In the genomic region with DNA sequence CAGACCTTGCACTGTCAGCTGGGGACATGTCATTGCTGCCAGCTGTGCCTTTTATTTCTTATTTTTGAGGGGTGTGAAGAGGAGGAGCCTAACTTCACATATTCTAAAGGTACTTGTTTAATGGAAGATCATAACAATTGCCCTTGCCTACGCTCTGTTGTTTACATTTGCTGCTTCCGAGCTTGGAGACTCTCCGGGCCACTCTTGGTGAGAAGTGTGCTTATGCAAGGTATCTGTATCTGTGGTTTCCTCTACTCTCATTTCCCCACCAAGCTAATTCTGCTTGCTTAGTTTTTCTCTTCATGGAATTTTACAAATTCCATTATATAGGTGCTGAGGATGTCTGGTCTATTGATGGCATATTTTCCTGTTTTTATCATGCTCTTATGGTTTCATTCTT, we compare ENCODE assay signal across 29 cellular contexts.
A peak's percentile ranks its signal among the peaks of the same experiment; 100 is the strongest.
DNase-seq lines count a peak whose midpoint lies in the region; ATAC-seq and TF ChIP-seq lines count a peak whose summit lies in the region.
"Had no signal": no experiment of that assay in that cellular context is flagged by ENCODE, and none has a peak within 500 bp of the region (broad histone marks: within the 10 kb centered on the region; RNA-seq: fewer than 3 reads in every experiment).

No MANE protein-coding gene starts in this region.

- POLR2A ChIA-PET in CD8-positive, alpha-beta T cell (lab: Charles Lee), result no interaction called here

- no peaks in the 10 kb centered on the region for H3K4me1 ChIP-seq in CD8-positive, alpha-beta T cell (ENCODE audit: insufficient read depth, low read length)
- H3K4me1 ChIP-seq: adrenal gland, HAP-1, spleen, vagina had no signal

- peaks cover 58% of the 10 kb centered on the region for H3K36me3 Mint-ChIP-seq in CD8-positive, alpha-beta T cell
- H3K36me3 Mint-ChIP-seq in activated T-helper 17 cell treated with anti-CD3 and anti-CD28 coated beads, Interleukin-2, amount 50 U/mL, for 72 hours (ENCODE audit: low read depth), result peaks cover 38% of the 10 kb centered on the region
- H3K36me3 Mint-ChIP-seq: brain, naive B cell had no signal

- H3K36me3 ChIP-seq in CD8-positive, alpha-beta T cell (ENCODE audit: insufficient read depth, low read length), result peaks cover 11% of the 10 kb centered on the region
- H3K36me3 ChIP-seq: adrenal gland, HAP-1, thoracic aorta, vagina had no signal

- no peak overlapping the region for H3K4me3 Mint-ChIP-seq in CD8-positive, alpha-beta T cell
- no peak overlapping the region for H3K4me3 Mint-ChIP-seq in activated T-helper 17 cell treated with anti-CD3 and anti-CD28 coated beads, Interleukin-2, amount 50 U/mL, for 72 hours
- H3K4me3 Mint-ChIP-seq: activated CD4-positive, alpha-beta memory T cell treated with anti-CD3 and anti-CD28 coated beads for 36 hours; brain; naive B cell; stimulated activated naive CD8-positive, alpha-beta T cell treated with anti-CD3 and anti-CD28 coated beads, Interleukin-15, Interleukin-2, amounts not matched to agents 100 ng/mL and 50 ng/mL, for 24 hours had no signal

- no peak overlapping the region for H3K4me3 ChIP-seq in CD8-positive, alpha-beta T cell (ENCODE audit: low read depth, low read length)
- no peak overlapping the region for H3K4me3 ChIP-seq in choroid plexus epithelial cell (ENCODE audit: low read depth, low read length)
- H3K4me3 ChIP-seq: adrenal gland, HAP-1, spleen, thoracic aorta, vagina had no signal

- H3K9me3 Mint-ChIP-seq in CD8-positive, alpha-beta T cell, result no peaks in the 10 kb centered on the region
- peaks cover under 1% of the 10 kb centered on the region for H3K9me3 Mint-ChIP-seq in activated T-helper 17 cell treated with anti-CD3 and anti-CD28 coated beads, Interleukin-2, amount 50 U/mL, for 72 hours
- H3K9me3 Mint-ChIP-seq: activated CD4-positive, alpha-beta memory T cell treated with anti-CD3 and anti-CD28 coated beads for 36 hours had no signal

- intact Hi-C loops in CD8-positive, alpha-beta T cell (cut with DNase I, micrococcal nuclease), result no loop called here

- H3K27me3 Mint-ChIP-seq in CD8-positive, alpha-beta T cell (ENCODE audit: low read depth), result no peaks in the 10 kb centered on the region
- no peaks in the 10 kb centered on the region for H3K27me3 Mint-ChIP-seq in activated T-helper 17 cell treated with anti-CD3 and anti-CD28 coated beads, Interleukin-2, amount 50 U/mL, for 72 hours
- H3K27me3 Mint-ChIP-seq: activated CD4-positive, alpha-beta memory T cell treated with anti-CD3 and anti-CD28 coated beads for 36 hours; stimulated activated naive CD8-positive, alpha-beta T cell treated with anti-CD3 and anti-CD28 coated beads, Interleukin-15, Interleukin-2, amounts not matched to agents 100 ng/mL and 50 ng/mL, for 24 hours had no signal

- no peaks in the 10 kb centered on the region for H3K9me3 ChIP-seq in CD8-positive, alpha-beta T cell (ENCODE audit: low read length)
- H3K9me3 ChIP-seq: adrenal gland, HAP-1, SK-N-SH, thoracic aorta, vagina had no signal

- no peaks in the 10 kb centered on the region for H3K27me3 ChIP-seq in CD8-positive, alpha-beta T cell (ENCODE audit: insufficient read depth, low read length)
- H3K27me3 ChIP-seq: adrenal gland, spleen, vagina had no signal

- peaks cover 41% of the 10 kb centered on the region for H3K4me1 Mint-ChIP-seq in CD8-positive, alpha-beta T cell (ENCODE audit: low read depth)
- H3K4me1 Mint-ChIP-seq in activated T-helper 17 cell treated with anti-CD3 and anti-CD28 coated beads, Interleukin-2, amount 50 U/mL, for 72 hours, result peaks cover under 1% of the 10 kb centered on the region
- H3K4me1 Mint-ChIP-seq: brain, naive B cell had no signal

- no peak overlapping the region for H3K27ac ChIP-seq in CD8-positive, alpha-beta T cell (ENCODE audit: low read depth, low read length)
- H3K27ac ChIP-seq: adrenal gland, epithelial cell of prostate, spleen, thoracic aorta, vagina had no signal

- no peak for ATAC-seq in CD8-positive, alpha-beta T cell
- no peak for ATAC-seq in activated T-helper 17 cell treated with anti-CD3 and anti-CD28 coated beads, Interleukin-2, amount 50 U/mL, for 72 hours (replicated peaks)
- ATAC-seq in GM18858 (IDR thresholded peaks at IDR 0.05; ENCODE audit: unreplicated experiment), result no peak
- ATAC-seq: HepG2, left ventricle myocardium superior had no signal

- no peak for DNase-seq in CD8-positive, alpha-beta T cell
- DNase-seq in NCI-H510A treated with DMSO at 0.1 percent for 48 hours (lab: John Stamatoyannopoulos, UW), result peak; percentile 30
- DNase-seq in choroid plexus epithelial cell (ENCODE audit: low read depth), result peak; percentile 55
- DNase-seq in middle frontal gyrus (ENCODE audit: extremely low spot score, low spot score), result peak; percentile 1
- no peak for DNase-seq in GF-D8 (lab: John Stamatoyannopoulos, UW)
- DNase-seq: activated CD4-positive, alpha-beta memory T cell treated with anti-CD3 and anti-CD28 coated beads for 36 hours; activated CD8-positive, alpha-beta memory T cell treated with anti-CD3 and anti-CD28 coated beads, Interleukin-2, amount 50 U/mL, for 4 hours; activated naive CD4-positive, alpha-beta T cell treated with Interleukin-2 at 50 U/mL for 16 hours; adrenal gland; C1 segment of cervical spinal cord; COR-L47; effector CD8-positive, alpha-beta T cell; Karpas-422; left ventricle myocardium superior; naive B cell; NCI-H146; NCI-H446 treated with DMSO at 0.1 percent for 48 hours; SK-N-SH; spleen; stimulated activated CD4-positive, alpha-beta T cell treated with anti-CD3 and anti-CD28 coated beads, Interleukin-2, amount 100 ng/mL, for 24 hours had no signal

- TF ChIP-seq CTCF in CD8-positive, alpha-beta T cell (IDR thresholded peaks at IDR 0.05), result no peak
- TF ChIP-seq CTCF in choroid plexus epithelial cell (conservative IDR thresholded peaks at IDR 0.05; ENCODE audit: low read depth, low read length), result no peak

- H3K27ac Mint-ChIP-seq in CD8-positive, alpha-beta T cell, result peak overlapping the region; percentile 41
- H3K27ac Mint-ChIP-seq in activated T-helper 17 cell treated with anti-CD3 and anti-CD28 coated beads, Interleukin-2, amount 50 U/mL, for 72 hours, result no peak overlapping the region
- H3K27ac Mint-ChIP-seq: activated CD4-positive, alpha-beta memory T cell treated with anti-CD3 and anti-CD28 coated beads for 36 hours; brain; stimulated activated naive CD8-positive, alpha-beta T cell treated with anti-CD3 and anti-CD28 coated beads, Interleukin-15, Interleukin-2, amounts not matched to agents 100 ng/mL and 50 ng/mL, for 24 hours had no signal

- CTCF ChIA-PET in CD8-positive, alpha-beta T cell (lab: Charles Lee), result no interaction called here

Comparison
In these comparisons a context has a peak if more than half of its experiments do, and no peak if none do; other contexts are left out.
1. DNase-seq: peak in NCI-H510A treated with DMSO at 0.1 percent for 48 hours (single experiment), choroid plexus epithelial cell (single experiment) and middle frontal gyrus (single experiment); none in CD8-positive, alpha-beta T cell (0 of 7) and GF-D8 (single experiment).